Comparison of ENCODE assay signal across 21 cellular contexts in the genomic region with DNA sequence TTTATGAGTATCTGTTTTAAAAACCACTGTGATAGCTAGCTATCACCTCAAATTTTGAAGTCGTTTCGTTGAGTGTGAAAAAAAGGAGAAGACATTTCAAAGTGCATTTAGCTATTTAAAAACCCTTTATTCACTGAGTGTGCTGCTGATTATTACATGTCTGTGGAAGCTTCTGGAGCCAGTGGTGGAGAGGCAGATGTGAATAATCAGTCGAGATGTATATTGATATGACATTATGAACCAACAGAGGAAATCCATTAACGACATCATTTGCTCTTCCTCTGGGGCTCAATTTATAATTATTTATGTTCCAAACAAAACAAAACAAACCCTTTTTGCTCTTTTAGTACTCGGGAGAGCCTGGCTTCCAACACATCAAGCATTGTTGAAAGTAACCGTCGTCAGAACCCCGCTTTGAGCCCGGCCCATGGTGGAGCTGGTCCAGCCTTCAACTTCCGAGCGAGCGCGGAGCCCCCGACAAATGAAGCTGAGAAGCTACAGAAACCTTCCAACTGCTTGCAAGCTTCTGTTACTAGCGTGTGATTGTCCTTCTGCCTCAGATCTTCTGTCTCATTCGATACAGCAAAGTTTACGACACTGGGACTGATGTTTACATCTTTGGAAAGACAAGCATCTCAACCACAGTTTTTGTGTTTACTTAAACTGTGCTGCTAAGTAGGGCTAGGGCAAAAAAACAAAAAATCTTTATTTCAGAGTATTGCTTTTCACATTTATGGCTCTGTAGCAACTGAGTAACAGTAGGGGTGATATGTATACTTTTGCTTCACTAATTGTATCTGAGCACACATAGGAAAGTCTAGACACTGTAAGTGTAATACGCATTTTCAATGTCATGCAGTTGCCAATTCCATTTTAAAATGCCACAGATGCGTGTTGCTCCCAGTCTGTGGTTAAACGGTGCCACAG.
DNase-seq lines count a peak whose midpoint lies in the region; ATAC-seq and TF ChIP-seq lines count a peak whose summit lies in the region.
"Had no signal": no experiment of that assay in that cellular context is flagged by ENCODE, and none has a peak within 500 bp of the region (broad histone marks: within the 10 kb centered on the region; RNA-seq: fewer than 3 reads in every experiment).

No MANE protein-coding gene starts in this region.

- H3K36me3 ChIP-seq in hepatocyte (replicated peaks; ENCODE audit: insufficient read depth, low read depth) = no peaks in the 10 kb centered on the region
- H3K36me3 ChIP-seq in ovary = no peaks in the 10 kb centered on the region
- H3K36me3 ChIP-seq: suprapubic skin had no signal

- peaks cover 13% of the 10 kb centered on the region for H3K36me3 Mint-ChIP-seq in WTC11
- H3K36me3 Mint-ChIP-seq in activated CD8-positive, alpha-beta memory T cell treated with anti-CD3 and anti-CD28 coated beads, Interleukin-2, amount 10 ng/mL, durations not matched to agents 7 days and 5 days = no peaks in the 10 kb centered on the region

- no peak for TF ChIP-seq EP300 in ovary (IDR thresholded peaks at IDR 0.05)

- H2AFZ ChIP-seq in hepatocyte = no peak overlapping the region

- peak overlapping the region; percentile 15; the same call in 1 of the 2 replicates for H3K27ac Mint-ChIP-seq in WTC11
- H3K27ac Mint-ChIP-seq in activated CD8-positive, alpha-beta memory T cell treated with anti-CD3 and anti-CD28 coated beads, Interleukin-2, amount 10 ng/mL, durations not matched to agents 7 days and 5 days = no peak overlapping the region

- DNase-seq in WTC11 (ENCODE audit: low spot score) (no peak), hepatocyte (ENCODE audit: low spot score) (peak; percentile 63), ovary (peak in 3 of 5 donors; percentile 32 to 59 (median 42)), KG1 (lab: John Stamatoyannopoulos, UW) (no peak)
- DNase-seq in activated CD8-positive, alpha-beta memory T cell treated with anti-CD3 and anti-CD28 coated beads, Interleukin-2, amount 10 ng/mL, durations not matched to agents 7 days and 5 days = no peak
- no peak for DNase-seq in activated CD8-positive, alpha-beta memory T cell treated with anti-CD3 and anti-CD28 coated beads for 24 hours
- DNase-seq: activated CD4-positive, alpha-beta T cell treated with anti-CD3 and anti-CD28 coated beads, Interleukin-2, amount 50 U/mL, for 48 hours; activated naive CD4-positive, alpha-beta T cell; activated T-cell treated with anti-CD3 and anti-CD28 coated beads, Interleukin-2, amount 50 U/mL, for 1 hour; Calu3; central memory CD4-positive, alpha-beta T cell; effector memory CD4-positive, alpha-beta T cell; GOT3; mammary epithelial cell; NCI-H1436; NCI-H2171; NCI-H69; psoas muscle had no signal

- H3K9me2 ChIP-seq in hepatocyte (replicated peaks; ENCODE audit: insufficient read depth) = no peaks in the 10 kb centered on the region

- intact Hi-C loops in ovary (cut with DNase I) = no loop called here

- H3K27me3 ChIP-seq in hepatocyte (no peaks in the 10 kb centered on the region), ovary (no peaks in the 10 kb centered on the region)
- H3K27me3 ChIP-seq: suprapubic skin had no signal

- H3K4me3 ChIP-seq in hepatocyte (no peak overlapping the region), ovary (no peak overlapping the region)
- H3K4me3 ChIP-seq: psoas muscle, suprapubic skin had no signal

- POLR2A ChIA-PET in WTC11 (lab: Charles Lee) = no interaction called here

- no peak for TF ChIP-seq POLR2A in ovary (IDR thresholded peaks at IDR 0.05)

- peak overlapping the region; percentile 38 for H3K4me2 ChIP-seq in hepatocyte

- H3K79me2 ChIP-seq in hepatocyte = no peaks in the 10 kb centered on the region

- 55% methylated on average over 20 of the region's 20 CpGs for WGBS in hepatocyte (ENCODE audit: low lambda C conversion rate, missing lambda C conversion rate)
- 28 to 54% (median 32%) methylated on average over 20 of the region's 20 CpGs for WGBS in ovary, 3 donors

- CTCF ChIA-PET in WTC11 (lab: Charles Lee) = no interaction called here
- CTCF ChIA-PET in activated CD8-positive, alpha-beta memory T cell treated with anti-CD3 and anti-CD28 coated beads, Interleukin-2, amount 10 ng/mL, durations not matched to agents 7 days and 5 days (lab: Charles Lee) = interaction anchor here (0.8 kb wide), 1 partner anchor 10 kb away, joined by 4 read pairs; no protein-coding TSS in a partner anchor

- no peaks in the 10 kb centered on the region for H4K20me1 ChIP-seq in hepatocyte (ENCODE audit: insufficient read depth, poor library complexity, severe bottlenecking)

- no peaks in the 10 kb centered on the region for H3K9me3 ChIP-seq in hepatocyte (ENCODE audit: low read depth)
- no peaks in the 10 kb centered on the region for H3K9me3 ChIP-seq in ovary
- H3K9me3 ChIP-seq: psoas muscle, suprapubic skin had no signal

- H3K9me3 Mint-ChIP-seq in WTC11 = no peaks in the 10 kb centered on the region
- H3K9me3 Mint-ChIP-seq in activated CD8-positive, alpha-beta memory T cell treated with anti-CD3 and anti-CD28 coated beads, Interleukin-2, amount 10 ng/mL, durations not matched to agents 7 days and 5 days (ENCODE audit: low read depth) = no peaks in the 10 kb centered on the region
- H3K9me3 Mint-ChIP-seq: neural crest cell had no signal

- H3K4me1 Mint-ChIP-seq in WTC11 = peaks cover 22% of the 10 kb centered on the region
- peaks cover 5% of the 10 kb centered on the region for H3K4me1 Mint-ChIP-seq in activated CD8-positive, alpha-beta memory T cell treated with anti-CD3 and anti-CD28 coated beads, Interleukin-2, amount 10 ng/mL, durations not matched to agents 7 days and 5 days

- no peaks in the 10 kb centered on the region for H3K27me3 Mint-ChIP-seq in WTC11 (ENCODE audit: low read depth)
- H3K27me3 Mint-ChIP-seq in activated CD8-positive, alpha-beta memory T cell treated with anti-CD3 and anti-CD28 coated beads, Interleukin-2, amount 10 ng/mL, durations not matched to agents 7 days and 5 days = peaks cover 22% of the 10 kb centered on the region

- H3K4me3 Mint-ChIP-seq in WTC11 = no peak overlapping the region
- no peak overlapping the region for H3K4me3 Mint-ChIP-seq in activated CD8-positive, alpha-beta memory T cell treated with anti-CD3 and anti-CD28 coated beads, Interleukin-2, amount 10 ng/mL, durations not matched to agents 7 days and 5 days
- H3K4me3 Mint-ChIP-seq: neural crest cell had no signal

- H3K27ac ChIP-seq in hepatocyte (peak overlapping the region; percentile 49), ovary (no peak overlapping the region)
- H3K27ac ChIP-seq: psoas muscle, suprapubic skin had no signal

- TF ChIP-seq CTCF in WTC11 (IDR thresholded peaks at IDR 0.05) = no peak
- no peak for TF ChIP-seq CTCF in hepatocyte (IDR thresholded peaks at IDR 0.05; ENCODE audit: poor library complexity)
- no peak for TF ChIP-seq CTCF in ovary (IDR thresholded peaks at IDR 0.05)

- ATAC-seq in WTC11 (no peak), HG02973 (IDR thresholded peaks at IDR 0.05; ENCODE audit: unreplicated experiment) (no peak)
- ATAC-seq in activated CD8-positive, alpha-beta memory T cell treated with anti-CD3 and anti-CD28 coated beads, Interleukin-2, amount 10 ng/mL, durations not matched to agents 7 days and 5 days = no peak
- ATAC-seq: psoas muscle had no signal

- peaks cover 16% of the 10 kb centered on the region for H3K4me1 ChIP-seq in hepatocyte (ENCODE audit: insufficient read depth)
- no peaks in the 10 kb centered on the region for H3K4me1 ChIP-seq in ovary (ENCODE audit: insufficient read depth)

TF ChIP-seq in WTC11, 78 proteins besides CTCF, POLR2A, EP300 and RAD21:
- TF ChIP-seq ZNF138 (CRISPR knock-in tag; conservative IDR thresholded peaks at IDR 0.05) = no peak
- TF ChIP-seq SP1 (CRISPR knock-in tag; conservative IDR thresholded peaks at IDR 0.05) = no peak
- TF ChIP-seq ZNF219 (CRISPR knock-in tag; IDR thresholded peaks at IDR 0.05; ENCODE audit: borderline replicate concordance) = no peak
- no peak for TF ChIP-seq GRHL2 (CRISPR knock-in tag; IDR thresholded peaks at IDR 0.05; ENCODE audit: insufficient replicate concordance, severe bottlenecking)
- TF ChIP-seq ZNF232 (CRISPR knock-in tag; IDR thresholded peaks at IDR 0.05) = no peak
- no peak for TF ChIP-seq ZNF317 (CRISPR knock-in tag; IDR thresholded peaks at IDR 0.05; ENCODE audit: borderline replicate concordance, low read depth)
- TF ChIP-seq ZNF423 (CRISPR knock-in tag; IDR thresholded peaks at IDR 0.05) = no peak
- no peak for TF ChIP-seq ZNF121 (CRISPR knock-in tag; IDR thresholded peaks at IDR 0.05)
- TF ChIP-seq, protein P1, sequence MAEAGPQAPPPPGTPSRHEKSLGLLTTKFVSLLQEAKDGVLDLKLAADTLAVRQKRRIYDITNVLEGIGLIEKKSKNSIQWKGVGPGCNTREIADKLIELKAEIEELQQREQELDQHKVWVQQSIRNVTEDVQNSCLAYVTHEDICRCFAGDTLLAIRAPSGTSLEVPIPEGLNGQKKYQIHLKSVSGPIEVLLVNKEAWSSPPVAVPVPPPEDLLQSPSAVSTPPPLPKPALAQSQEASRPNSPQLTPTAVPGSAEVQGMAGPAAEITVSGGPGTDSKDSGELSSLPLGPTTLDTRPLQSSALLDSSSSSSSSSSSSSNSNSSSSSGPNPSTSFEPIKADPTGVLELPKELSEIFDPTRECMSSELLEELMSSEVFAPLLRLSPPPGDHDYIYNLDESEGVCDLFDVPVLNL (CRISPR knock-in tag; IDR thresholded peaks at IDR 0.05; ENCODE audit: borderline replicate concordance, low read depth) = no peak
- TF ChIP-seq, protein P2, sequence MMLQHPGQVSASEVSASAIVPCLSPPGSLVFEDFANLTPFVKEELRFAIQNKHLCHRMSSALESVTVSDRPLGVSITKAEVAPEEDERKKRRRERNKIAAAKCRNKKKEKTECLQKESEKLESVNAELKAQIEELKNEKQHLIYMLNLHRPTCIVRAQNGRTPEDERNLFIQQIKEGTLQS (CRISPR knock-in tag; conservative IDR thresholded peaks at IDR 0.05) = no peak
- no peak for TF ChIP-seq USF2 (CRISPR knock-in tag; IDR thresholded peaks at IDR 0.05)

Comparison
In these comparisons a context has a peak if more than half of its experiments do, and no peak if none do; other contexts are left out.
1. DNase-seq: peak in hepatocyte (single experiment) and ovary (3 of 5); none in WTC11 (single experiment), KG1 (single experiment), activated CD8-positive, alpha-beta memory T cell treated with anti-CD3 and anti-CD28 coated beads, Interleukin-2, amount 10 ng/mL, durations not matched to agents 7 days and 5 days (single experiment) and activated CD8-positive, alpha-beta memory T cell treated with anti-CD3 and anti-CD28 coated beads for 24 hours (single experiment).